24 cellular contexts compared by ENCODE assay signal in genomic region chr2:33137331-33137730, GRCh38.
A peak's percentile ranks its signal among the peaks of the same experiment; 100 is the strongest.
DNase-seq lines count a peak whose midpoint lies in the region; ATAC-seq and TF ChIP-seq lines count a peak whose summit lies in the region.
"Had no signal": no experiment of that assay in that cellular context is flagged by ENCODE, and none has a peak within 500 bp of the region (broad histone marks: within the 10 kb centered on the region; RNA-seq: fewer than 3 reads in every experiment).

No MANE protein-coding gene starts in this region.

- H3K27me3 ChIP-seq in right atrium auricular region (no peaks in the 10 kb centered on the region), esophagus squamous epithelium (peaks cover 0 to 3% (median 0%) of the 10 kb centered on the region in 4 donors)
- H3K27me3 ChIP-seq: BLaER1 treated with 17β-estradiol and CSF1 and Interleukin-3, amounts not matched to agents 10 nM and 100 nM; Peyer's patch; SJCRH30 had no signal

- H3K27ac ChIP-seq in right atrium auricular region, result peak overlapping the region; percentile 27 to 92
- peak overlapping the region in 3 of 4 donors; percentile 55 to 84 (median 84) for H3K27ac ChIP-seq in esophagus squamous epithelium
- H3K27ac ChIP-seq: A549; BLaER1 treated with 17β-estradiol and CSF1 and Interleukin-3, amounts not matched to agents 10 nM and 100 nM had no signal

- no peak for TF ChIP-seq CTCF in right atrium auricular region (IDR thresholded peaks at IDR 0.05)
- TF ChIP-seq CTCF in esophagus squamous epithelium (IDR thresholded peaks at IDR 0.05), result no peak

- DNase-seq in right atrium auricular region (ENCODE audit: low spot score) (no peak), Right ventricle myocardium inferior (ENCODE audit: missing footprints) (no peak), esophagus squamous epithelium (lab: John Stamatoyannopoulos, UW) (no peak), skeletal muscle cell (ENCODE audit: low read depth) (no peak), NCI-H2029 treated with DMSO at 0.1 percent for 48 hours (lab: John Stamatoyannopoulos, UW) (no peak), DMS153 treated with DMSO at 0.1 percent for 48 hours (lab: John Stamatoyannopoulos, UW; ENCODE audit: unreplicated experiment) (no peak)
- DNase-seq in activated T-cell treated with anti-CD3 and anti-CD28 coated beads, Interleukin-2, amount 50 U/mL, for 48 hours, result no peak
- DNase-seq: activated CD4-positive, alpha-beta T cell treated with anti-CD3 and anti-CD28 coated beads, Interleukin-2, amount 10 ng/mL, durations not matched to agents 24 days and 14 days; activated CD8-positive, alpha-beta memory T cell treated with anti-CD3 and anti-CD28 coated beads, Interleukin-2, amount 10 ng/mL, durations not matched to agents 7 days and 5 days; Caco-2; immature natural killer cell; midbrain; NCI-H1105; NCI-H2081 treated with DMSO at 0.1 percent for 48 hours; NCI-H510A treated with DMSO at 0.1 percent for 48 hours; nephron progenitor cell; Peyer's patch; small intestine had no signal

- no peaks in the 10 kb centered on the region for H3K36me3 ChIP-seq in right atrium auricular region
- no peaks in the 10 kb centered on the region for H3K36me3 ChIP-seq in esophagus squamous epithelium
- H3K36me3 ChIP-seq: BLaER1 treated with 17β-estradiol and CSF1 and Interleukin-3, amounts not matched to agents 10 nM and 100 nM; Peyer's patch; SJCRH30 had no signal

- H3K4me1 ChIP-seq in right atrium auricular region, result peaks cover 0 to 71% of the 10 kb centered on the region in 2 donors
- H3K4me1 ChIP-seq in esophagus squamous epithelium, result peaks cover 5 to 49% (median 11%) of the 10 kb centered on the region in 3 donors
- H3K4me1 ChIP-seq: Caco-2 had no signal

- 42 to 47% methylated on average over 1 of the region's 1 CpG for WGBS in esophagus squamous epithelium, 2 donors

- intact Hi-C loops in Right ventricle myocardium inferior (cut with DNase I) (no loop called here), esophagus squamous epithelium (cut with DNase I) (no loop called here)

- H3K9me3 ChIP-seq in right atrium auricular region, result no peaks in the 10 kb centered on the region
- no peaks in the 10 kb centered on the region for H3K9me3 ChIP-seq in esophagus squamous epithelium
- H3K9me3 ChIP-seq: A549; BLaER1 treated with 17β-estradiol and CSF1 and Interleukin-3, amounts not matched to agents 10 nM and 100 nM; Caco-2; Peyer's patch; SJCRH30 had no signal

- H3K4me3 ChIP-seq in right atrium auricular region, result peak overlapping the region in 1 of 2 donors; percentile 45
- peak overlapping the region in 2 of 4 donors; percentile 2 to 64 for H3K4me3 ChIP-seq in esophagus squamous epithelium
- H3K4me3 ChIP-seq in skeletal muscle cell (ENCODE audit: low read depth, low read length), result peak overlapping the region; percentile 18
- H3K4me3 ChIP-seq: A549; BLaER1 treated with 17β-estradiol and CSF1 and Interleukin-3, amounts not matched to agents 10 nM and 100 nM; GM23338 had no signal

- ATAC-seq in Right ventricle myocardium inferior (no peak), HG03039 (IDR thresholded peaks at IDR 0.05; ENCODE audit: unreplicated experiment) (no peak)
- ATAC-seq: A549; activated CD8-positive, alpha-beta memory T cell treated with anti-CD3 and anti-CD28 coated beads, Interleukin-2, amount 10 ng/mL, durations not matched to agents 7 days and 5 days; GM23338; left lobe of liver had no signal

- no peak for TF ChIP-seq POLR2A in esophagus squamous epithelium (IDR thresholded peaks at IDR 0.05)
